Comparison of ENCODE assay signal across 9 cellular contexts in the genomic region with DNA sequence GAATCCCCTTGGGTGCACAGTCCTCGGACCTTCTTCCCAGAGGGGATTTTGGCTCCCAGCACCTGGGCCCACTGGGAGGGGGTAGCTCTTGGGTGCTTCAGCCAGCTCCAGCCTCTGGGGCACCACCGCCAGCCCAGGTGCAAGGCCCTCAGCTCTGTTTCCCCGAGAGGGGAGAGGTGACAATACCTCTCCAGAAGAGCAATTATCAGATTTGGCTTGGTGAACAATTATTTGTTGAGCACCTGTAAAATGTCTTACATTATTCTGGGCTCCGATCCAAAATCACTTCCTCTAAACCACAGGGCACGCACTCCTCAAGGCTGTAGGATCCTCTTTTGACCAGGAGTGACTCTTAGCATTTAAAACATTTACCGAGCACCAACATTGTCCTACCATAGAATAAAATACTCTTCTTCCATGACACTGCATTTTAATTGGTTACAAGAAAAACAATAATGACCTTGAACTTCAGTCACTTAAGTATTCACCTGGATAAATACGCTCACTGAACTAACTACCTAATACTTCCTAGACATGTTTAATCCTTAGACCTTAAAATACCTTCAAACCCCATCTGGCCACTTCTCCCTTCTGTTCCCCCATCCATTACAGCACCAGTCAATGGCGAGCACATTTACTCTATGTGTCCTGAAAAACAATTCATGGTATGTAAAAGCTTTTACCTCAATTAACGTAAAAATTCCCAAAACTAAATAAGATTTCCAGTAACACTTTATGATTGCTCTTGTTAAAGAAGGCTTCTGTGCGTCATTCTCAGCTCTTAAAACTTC. TPM values are rescaled to one million over a fixed set of nuclear protein-coding genes. Genes with fewer than 3 reads are reported as not detected.
DNase-seq lines count a peak whose midpoint lies in the region; ATAC-seq and TF ChIP-seq lines count a peak whose summit lies in the region.
"Had no signal": no experiment of that assay in that cellular context is flagged by ENCODE, and none has a peak within 500 bp of the region (broad histone marks: within the 10 kb centered on the region; RNA-seq: fewer than 3 reads in every experiment).

No MANE protein-coding gene starts in this region.

- H3K9me3 Mint-ChIP-seq in CD14-positive monocyte, result no peaks in the 10 kb centered on the region

- H3K27ac Mint-ChIP-seq in CD14-positive monocyte, result no peak overlapping the region

- TF ChIP-seq CTCF in CD14-positive monocyte (IDR thresholded peaks at IDR 0.05), result no peak

- peak; percentile 87 for DNase-seq in HT-29 (ENCODE audit: low spot score)
- peak; percentile 74 for DNase-seq in NCI-H2107 treated with DMSO at 0.1 percent for 48 hours (lab: John Stamatoyannopoulos, UW; ENCODE audit: unreplicated experiment)
- DNase-seq in SHP77 (lab: John Stamatoyannopoulos, UW), result peak; percentile 37 to 54
- peak; percentile 51 for DNase-seq in medulla oblongata (ENCODE audit: extremely low spot score)
- DNase-seq in AML-193 (lab: John Stamatoyannopoulos, UW), result no peak
- DNase-seq in CD14-positive monocyte (ENCODE audit: low spot score), result no peak
- DNase-seq in activated CD4-positive, alpha-beta T cell treated with anti-CD3 and anti-CD28 coated beads for 48 hours, result no peak
- DNase-seq: SW 1271 had no signal

- H3K4me1 Mint-ChIP-seq in CD14-positive monocyte, result peaks cover 26% of the 10 kb centered on the region

- intact Hi-C loops in CD14-positive monocyte (cut with micrococcal nuclease), result no loop called here

- no peak overlapping the region for H3K4me3 Mint-ChIP-seq in CD14-positive monocyte

- no peak for ATAC-seq in GM19035 (IDR thresholded peaks at IDR 0.05; ENCODE audit: unreplicated experiment)

- peaks cover 0 to 5% of the 10 kb centered on the region in 2 donors for H3K36me3 Mint-ChIP-seq in CD14-positive monocyte

- peaks cover 0 to 5% (median 0%) of the 10 kb centered on the region in 3 donors for H3K27me3 Mint-ChIP-seq in CD14-positive monocyte (ENCODE audit: low read depth in 3 of 3)

RNA-seq across cellular contexts. Expression of a gene that starts 54.8 kb away (rescaled TPM):
- 24.0 and 28.1 TPM in 2 replicates for total RNA-seq in HT-29 (2014; rRNA removed; shearing (Covaris generic))
- 1 to 10 TPM; 1.7 to 2.5 TPM for polyA plus RNA-seq in CD14-positive monocyte

Comparison
In these comparisons a context has a peak if more than half of its experiments do, and no peak if none do; other contexts are left out.
1. DNase-seq: peak in HT-29 (single experiment), NCI-H2107 treated with DMSO at 0.1 percent for 48 hours (single experiment), SHP77 (2 of 2) and medulla oblongata (single experiment); none in AML-193 (0 of 2), CD14-positive monocyte (single experiment) and activated CD4-positive, alpha-beta T cell treated with anti-CD3 and anti-CD28 coated beads for 48 hours (single experiment).